In the genomic region with DNA sequence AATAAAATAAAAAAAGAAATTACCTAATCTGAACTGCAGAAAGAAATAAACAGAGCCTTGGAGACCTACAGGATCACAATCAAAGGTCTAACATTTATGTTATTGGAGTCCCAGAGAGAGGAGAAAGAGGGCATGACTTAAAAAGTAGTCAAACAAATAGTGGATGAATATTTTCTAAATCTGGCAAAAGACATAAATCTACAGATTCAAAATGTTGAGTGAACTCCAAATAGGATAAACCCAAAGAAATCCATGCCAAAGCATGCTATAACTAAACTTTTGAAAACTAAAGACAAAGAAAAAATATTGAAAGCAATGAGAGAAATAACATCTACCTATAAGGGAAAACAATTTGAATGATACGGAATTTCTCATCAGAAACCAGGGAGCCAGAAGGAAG, we compare ENCODE assay signal across 4 cellular contexts.
"Had no signal": no experiment of that assay in that cellular context is flagged by ENCODE, and none has a peak within 500 bp of the region (broad histone marks: within the 10 kb centered on the region; RNA-seq: fewer than 3 reads in every experiment).

No MANE protein-coding gene starts in this region.

- H3K4me3 ChIP-seq: K562 had no signal

- H3K27ac ChIP-seq: HL-60, KMS-11 had no signal

- ATAC-seq: HepG2, K562 had no signal
